11 cellular contexts compared by ENCODE assay signal in the genomic region with DNA sequence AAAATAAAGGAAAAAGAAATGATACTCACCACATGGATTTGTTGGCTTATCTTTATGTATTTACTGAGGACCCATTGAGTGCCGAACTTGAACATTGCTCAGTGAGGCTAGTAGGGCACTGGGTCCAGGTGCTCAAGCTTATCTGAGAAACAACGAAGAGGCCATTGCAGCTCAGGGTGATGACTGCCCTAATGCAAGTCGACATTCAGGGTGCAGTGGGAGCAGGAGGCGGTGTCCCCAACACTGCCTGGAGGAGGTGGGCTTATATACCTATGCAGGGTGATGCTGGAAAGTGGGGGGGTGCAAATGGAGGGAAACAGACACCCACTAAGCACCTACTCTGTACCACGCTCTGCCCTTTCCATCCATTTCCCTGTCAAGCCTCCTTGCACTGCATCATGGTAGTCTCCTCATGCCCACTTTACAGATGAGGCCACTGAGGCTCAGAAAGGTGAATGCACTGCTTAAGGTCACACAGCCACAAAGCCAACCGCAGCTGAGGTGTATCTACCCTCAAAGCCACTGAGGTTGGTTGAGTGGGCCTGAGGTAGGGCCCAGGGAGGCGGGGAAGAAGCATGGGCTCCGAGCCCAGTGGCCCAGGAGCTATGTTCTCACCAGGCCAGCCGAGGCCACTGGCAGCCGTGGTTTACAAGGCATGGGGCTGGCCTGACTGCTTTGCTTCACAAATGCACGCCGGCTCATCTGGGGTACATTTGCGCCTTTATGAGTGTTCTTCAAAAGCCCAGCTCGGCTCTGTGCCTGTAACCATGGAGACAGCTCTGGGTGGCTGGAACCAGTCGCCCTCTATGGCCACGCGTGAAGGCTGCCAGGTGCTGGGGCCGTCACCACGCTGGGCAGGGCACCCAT.
A peak's percentile ranks its signal among the peaks of the same experiment; 100 is the strongest.
DNase-seq lines count a peak whose midpoint lies in the region; ATAC-seq and TF ChIP-seq lines count a peak whose summit lies in the region.
"Had no signal": no experiment of that assay in that cellular context is flagged by ENCODE, and none has a peak within 500 bp of the region (broad histone marks: within the 10 kb centered on the region; RNA-seq: fewer than 3 reads in every experiment).

No MANE protein-coding gene starts in this region.

- TF ChIP-seq CTCF in AG09309 (IDR thresholded peaks at IDR 0.05; ENCODE audit: control insufficient read depth, insufficient read depth, low read depth, low read length, missing control alignments) (no peak), brain (conservative IDR thresholded peaks at IDR 0.05) (no peak)

- peaks cover 4% of the 10 kb centered on the region for H3K36me3 Mint-ChIP-seq in brain
- H3K36me3 Mint-ChIP-seq: stimulated activated naive B cell treated with anti-CD40 and anti-IgM and Interleukin-4, amounts not matched to agents 10 μg/mL and 1 μg/mL and 100 μg/mL, for 72 hours had no signal

- peaks cover 13% of the 10 kb centered on the region for H3K27me3 Mint-ChIP-seq in brain

- H3K4me1 Mint-ChIP-seq in brain: peaks cover 73% of the 10 kb centered on the region

- H3K4me3 ChIP-seq in AG09309 (ENCODE audit: control insufficient read depth, low read depth, low read length): no peak overlapping the region

- H3K9me3 Mint-ChIP-seq in brain: no peaks in the 10 kb centered on the region
- H3K9me3 Mint-ChIP-seq: endodermal cell; stimulated activated naive B cell treated with anti-CD40 and anti-IgM and Interleukin-4, amounts not matched to agents 10 μg/mL and 1 μg/mL and 100 μg/mL, for 72 hours had no signal

- H3K4me3 Mint-ChIP-seq in brain: no peak overlapping the region
- H3K4me3 Mint-ChIP-seq: endodermal cell; stimulated activated naive B cell treated with anti-CD40 and anti-IgM and Interleukin-4, amounts not matched to agents 10 μg/mL and 1 μg/mL and 100 μg/mL, for 72 hours had no signal

- DNase-seq in AG09309 (ENCODE audit: low read depth) (peak; percentile 35), NCI-H1092 treated with DMSO at 0.1 percent for 48 hours (lab: John Stamatoyannopoulos, UW) (peak; percentile 98), mucosa of gallbladder (ENCODE audit: low spot score) (peak; percentile 41), T-helper 2 cell (no peak), LoVo (ENCODE audit: low spot score) (no peak)
- DNase-seq: endodermal cell; stimulated activated naive B cell treated with anti-CD40 and anti-IgM and Interleukin-4, amounts not matched to agents 10 μg/mL and 1 μg/mL and 100 μg/mL, for 72 hours; WERI-Rb-1 had no signal

- ATAC-seq in GM19452 (IDR thresholded peaks at IDR 0.05; ENCODE audit: unreplicated experiment): no peak
- no peak for ATAC-seq in GM21825 (IDR thresholded peaks at IDR 0.05; ENCODE audit: unreplicated experiment)

- H3K27ac Mint-ChIP-seq in brain: peak overlapping the region; percentile 63 to 89 (median 82)
- H3K27ac Mint-ChIP-seq: endodermal cell; stimulated activated naive B cell treated with anti-CD40 and anti-IgM and Interleukin-4, amounts not matched to agents 10 μg/mL and 1 μg/mL and 100 μg/mL, for 72 hours had no signal

Comparison
In these comparisons a context has a peak if more than half of its experiments do, and no peak if none do; other contexts are left out.
1. DNase-seq: peak in AG09309 (single experiment), NCI-H1092 treated with DMSO at 0.1 percent for 48 hours (single experiment) and mucosa of gallbladder (single experiment); none in T-helper 2 cell (0 of 5) and LoVo (single experiment).